ENCODE assay signal across 10 cellular contexts in the genomic region with DNA sequence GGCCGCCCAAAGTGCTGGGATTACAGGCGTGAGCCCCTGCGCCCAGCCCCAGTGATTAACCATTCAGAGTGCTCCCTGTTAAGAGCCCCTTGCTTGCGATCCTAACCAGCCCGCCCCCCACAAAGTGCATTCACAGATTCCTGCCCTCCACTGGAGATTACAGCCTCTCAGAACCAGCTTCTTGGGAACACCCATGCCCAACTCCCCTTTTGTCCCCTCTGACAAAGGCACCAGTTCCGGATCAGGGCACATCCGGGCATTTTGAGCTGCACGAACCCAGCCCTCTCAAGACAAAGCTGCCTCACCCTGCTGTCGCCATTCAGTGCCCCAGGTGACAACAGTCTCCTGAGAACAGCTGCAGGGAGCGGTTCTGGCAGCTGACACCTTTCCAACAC. TPM values are rescaled to one million over a fixed set of nuclear protein-coding genes. Genes with fewer than 3 reads are reported as not detected.
A peak's percentile ranks its signal among the peaks of the same experiment; 100 is the strongest.
DNase-seq lines count a peak whose midpoint lies in the region; ATAC-seq and TF ChIP-seq lines count a peak whose summit lies in the region.
"Had no signal": no experiment of that assay in that cellular context is flagged by ENCODE, and none has a peak within 500 bp of the region (broad histone marks: within the 10 kb centered on the region; RNA-seq: fewer than 3 reads in every experiment).

No MANE protein-coding gene starts in this region.

- no peaks in the 10 kb centered on the region for H3K36me3 Mint-ChIP-seq in HFFc6 (ENCODE audit: low read depth)
- no peaks in the 10 kb centered on the region for H3K36me3 Mint-ChIP-seq in brain
- peaks cover 7% of the 10 kb centered on the region for H3K36me3 Mint-ChIP-seq in nephron (ENCODE audit: low read depth)
- H3K36me3 Mint-ChIP-seq: stimulated activated memory B cell treated with anti-CD40 and anti-IgM and Interleukin-4, amounts not matched to agents 10 μg/mL and 1 μg/mL and 100 μg/mL, for 72 hours had no signal

- H3K4me3 Mint-ChIP-seq in HFFc6 = peak overlapping the region; percentile 69; the same call in 1 of the 2 replicates
- H3K4me3 Mint-ChIP-seq in brain = peak overlapping the region in 3 of 5 experiments; percentile 56 to 82 (median 74)
- peak overlapping the region; percentile 60 to 82 (median 81) for H3K4me3 Mint-ChIP-seq in nephron
- H3K4me3 Mint-ChIP-seq: stimulated activated memory B cell treated with anti-CD40 and anti-IgM and Interleukin-4, amounts not matched to agents 10 μg/mL and 1 μg/mL and 100 μg/mL, for 72 hours had no signal

- peaks cover 38% of the 10 kb centered on the region for H3K4me1 Mint-ChIP-seq in HFFc6 (ENCODE audit: low read depth)
- H3K4me1 Mint-ChIP-seq in brain = peaks cover 18% of the 10 kb centered on the region
- H3K4me1 Mint-ChIP-seq in nephron = peaks cover 13% of the 10 kb centered on the region

- peaks cover 2% of the 10 kb centered on the region; the same call in 1 of the 2 replicates for H3K27me3 Mint-ChIP-seq in HFFc6 (ENCODE audit: insufficient read depth)
- peaks cover 87% of the 10 kb centered on the region for H3K27me3 Mint-ChIP-seq in brain
- H3K27me3 Mint-ChIP-seq in nephron (ENCODE audit: low read depth) = peaks cover 92% of the 10 kb centered on the region

- ATAC-seq in HG02678 (IDR thresholded peaks at IDR 0.05; ENCODE audit: unreplicated experiment) = no peak
- no peak for ATAC-seq in HG03280 (IDR thresholded peaks at IDR 0.05; ENCODE audit: unreplicated experiment)
- ATAC-seq: stimulated activated memory B cell treated with anti-CD40 and anti-IgM and Interleukin-4, amounts not matched to agents 10 μg/mL and 1 μg/mL and 100 μg/mL, for 72 hours had no signal

- H3K27ac Mint-ChIP-seq in HFFc6 (peak overlapping the region; percentile 98), brain (peak overlapping the region in 3 of 5 experiments; percentile 35 to 86 (median 83)), nephron (peak overlapping the region; percentile 14 to 89 (median 65))
- H3K27ac Mint-ChIP-seq: stimulated activated memory B cell treated with anti-CD40 and anti-IgM and Interleukin-4, amounts not matched to agents 10 μg/mL and 1 μg/mL and 100 μg/mL, for 72 hours had no signal

- TF ChIP-seq CTCF in HFFc6 (IDR thresholded peaks at IDR 0.05) = no peak
- no peak for TF ChIP-seq CTCF in brain (conservative IDR thresholded peaks at IDR 0.05)
- no peak for TF ChIP-seq CTCF in nephron (IDR thresholded peaks at IDR 0.05; ENCODE audit: unreplicated experiment in 3 of 3)

- H3K9me3 Mint-ChIP-seq in HFFc6 (no peaks in the 10 kb centered on the region), brain (peaks cover 0 to 10% (median 2%) of the 10 kb centered on the region in 5 experiments), nephron (no peaks in the 10 kb centered on the region)
- H3K9me3 Mint-ChIP-seq: stimulated activated memory B cell treated with anti-CD40 and anti-IgM and Interleukin-4, amounts not matched to agents 10 μg/mL and 1 μg/mL and 100 μg/mL, for 72 hours had no signal

- DNase-seq in DMS153 (lab: John Stamatoyannopoulos, UW) (peak; percentile 81), HFFc6 (no peak), AML-193 (lab: John Stamatoyannopoulos, UW) (no peak)
- DNase-seq: activated T-cell treated with anti-CD3 and anti-CD28 coated beads, Interleukin-2, amount 50 U/mL, for 1 hour; glutamatergic neuron had no signal

RNA-seq across cellular contexts. Expression of a gene that starts 0.8 kb away (rescaled TPM):
- total RNA-seq in HFFc6 (2021; fragmentation: NEBNext Ultra II Directional; extraction: Animal tissue kit (Norgen Biotek cat#: 25700)) = 100 to 1,000 TPM in 2 of 6 experiments, 10 to 100 TPM in 4; 45.7 to 244 (median 50.6) TPM
- 42.9 TPM for polyA plus RNA-seq in brain (ENCODE audit: insufficient read depth, low read depth, low replicate concordance)

RNA-seq across cellular contexts. Expression of a gene that starts 10.3 kb away (rescaled TPM):
- 1 to 10 TPM; 5.0 to 8.6 (median 6.9) TPM for total RNA-seq in HFFc6 (2021; fragmentation: NEBNext Ultra II Directional; extraction: Animal tissue kit (Norgen Biotek cat#: 25700))
- polyA plus RNA-seq in brain (ENCODE audit: insufficient read depth, low read depth, low replicate concordance) = 2.3 TPM

RNA-seq across cellular contexts. Expression of a gene that starts 23.5 kb away (rescaled TPM):
- total RNA-seq in HFFc6 (2021; fragmentation: NEBNext Ultra II Directional; extraction: Animal tissue kit (Norgen Biotek cat#: 25700)) = not detected
- not detected for polyA plus RNA-seq in brain (ENCODE audit: insufficient read depth, low read depth, low replicate concordance)

RNA-seq across cellular contexts. Expression of a gene that starts 39.2 kb away (rescaled TPM):
- not detected for total RNA-seq in HFFc6 (2021; fragmentation: NEBNext Ultra II Directional; extraction: Animal tissue kit (Norgen Biotek cat#: 25700))
- not detected for polyA plus RNA-seq in brain (ENCODE audit: insufficient read depth, low read depth, low replicate concordance)

RNA-seq across cellular contexts. Expression of a gene that starts 42.9 kb away (rescaled TPM):
- not detected for total RNA-seq in HFFc6 (2021; fragmentation: NEBNext Ultra II Directional; extraction: Animal tissue kit (Norgen Biotek cat#: 25700))
- not detected for polyA plus RNA-seq in brain (ENCODE audit: insufficient read depth, low read depth, low replicate concordance)
